Comparison of ENCODE assay signal across 8 cellular contexts in genomic region chr11:61964058-61964940, GRCh38. TPM values are rescaled to one million over a fixed set of nuclear protein-coding genes. Genes with fewer than 3 reads are reported as not detected.
DNase-seq lines count a peak whose midpoint lies in the region; ATAC-seq and TF ChIP-seq lines count a peak whose summit lies in the region.
"Not testable (repeated sequence)": the region's sequence is repeated elsewhere in the genome, so short reads cannot be mapped to it uniquely, and the experiment has no call there.

No MANE protein-coding gene starts in this region.

- H3K36me3 ChIP-seq in iPS-20b (ENCODE audit: insufficient read depth, low read depth, low read length) = peaks cover 36% of the 10 kb centered on the region

- H3K4me1 ChIP-seq in iPS-20b (ENCODE audit: insufficient read depth, low read length) = not testable (repeated sequence)

- peak overlapping the region; percentile 90 for H3K4me3 Mint-ChIP-seq in activated naive CD4-positive, alpha-beta T cell treated with anti-CD3 and anti-CD28 coated beads, Interleukin-2, amount 50 U/mL, for 24 hours
- peak overlapping the region; percentile 95 to 100 (median 95) for H3K4me3 Mint-ChIP-seq in nephron
- H3K4me3 Mint-ChIP-seq in stimulated activated memory B cell treated with anti-CD40 and anti-IgM and Interleukin-4, amounts not matched to agents 10 μg/mL and 1 μg/mL and 100 μg/mL, for 72 hours = peak overlapping the region; percentile 89

- not testable (repeated sequence) for H3K9ac ChIP-seq in iPS-20b (ENCODE audit: low read depth, low read length)

- not testable (repeated sequence) for H3K27me3 ChIP-seq in dorsolateral prefrontal cortex; iPS-20b (ENCODE audit: insufficient read depth, low read length)

- DNase-seq in AG10803 (ENCODE audit: low read depth); HFF-Myc (ENCODE audit: extremely low read depth, low read depth): not testable (repeated sequence)
- DNase-seq in T follicular helper cell (ENCODE audit: low read depth) (peak; percentile 42), dorsolateral prefrontal cortex (peak in 4 of 10 donors; percentile 31 to 43 (median 35))

- peaks cover 18% of the 10 kb centered on the region for H3K36me3 Mint-ChIP-seq in activated naive CD4-positive, alpha-beta T cell treated with anti-CD3 and anti-CD28 coated beads, Interleukin-2, amount 50 U/mL, for 24 hours
- H3K36me3 Mint-ChIP-seq in nephron (ENCODE audit: low read depth) = peaks cover 50% of the 10 kb centered on the region
- H3K36me3 Mint-ChIP-seq in stimulated activated memory B cell treated with anti-CD40 and anti-IgM and Interleukin-4, amounts not matched to agents 10 μg/mL and 1 μg/mL and 100 μg/mL, for 72 hours = peaks cover 31% of the 10 kb centered on the region

- not testable (repeated sequence) for H3K27me3 Mint-ChIP-seq in activated naive CD4-positive, alpha-beta T cell treated with anti-CD3 and anti-CD28 coated beads, Interleukin-2, amount 50 U/mL, for 24 hours; nephron (ENCODE audit: low read depth); stimulated activated memory B cell treated with anti-CD40 and anti-IgM and Interleukin-4, amounts not matched to agents 10 μg/mL and 1 μg/mL and 100 μg/mL, for 72 hours

- H3K9me3 Mint-ChIP-seq in activated naive CD4-positive, alpha-beta T cell treated with anti-CD3 and anti-CD28 coated beads, Interleukin-2, amount 50 U/mL, for 24 hours; nephron; stimulated activated memory B cell treated with anti-CD40 and anti-IgM and Interleukin-4, amounts not matched to agents 10 μg/mL and 1 μg/mL and 100 μg/mL, for 72 hours: not testable (repeated sequence)

- H3K4me3 ChIP-seq in AG10803 (ENCODE audit: low read length) = peak overlapping the region; percentile 83
- H3K4me3 ChIP-seq in HFF-Myc (replicated peaks; ENCODE audit: low read depth, low read length) = peak overlapping the region; percentile 99; the same call in 1 of the 2 replicates
- peak overlapping the region; percentile 56 to 100 (median 96) for H3K4me3 ChIP-seq in dorsolateral prefrontal cortex
- H3K4me3 ChIP-seq in iPS-20b (ENCODE audit: low read length) = 0 out of 2 replicates have a peak overlapping the region, but pooled peaks have one; percentile 100

- ATAC-seq in stimulated activated memory B cell treated with anti-CD40 and anti-IgM and Interleukin-4, amounts not matched to agents 10 μg/mL and 1 μg/mL and 100 μg/mL, for 72 hours = not testable (repeated sequence)

- not testable (repeated sequence) for H3K9me3 ChIP-seq in iPS-20b (ENCODE audit: insufficient read depth, low read depth, low read length)

- peak overlapping the region in 58 of 59 donors; percentile 85 to 100 (median 99) for H3K27ac ChIP-seq in dorsolateral prefrontal cortex
- H3K27ac ChIP-seq in iPS-20b (ENCODE audit: low read length) = not testable (repeated sequence)

- peak overlapping the region; percentile 79 for H3K27ac Mint-ChIP-seq in activated naive CD4-positive, alpha-beta T cell treated with anti-CD3 and anti-CD28 coated beads, Interleukin-2, amount 50 U/mL, for 24 hours
- H3K27ac Mint-ChIP-seq in nephron = not testable (repeated sequence)
- H3K27ac Mint-ChIP-seq in stimulated activated memory B cell treated with anti-CD40 and anti-IgM and Interleukin-4, amounts not matched to agents 10 μg/mL and 1 μg/mL and 100 μg/mL, for 72 hours = peak overlapping the region; percentile 88

- not testable (repeated sequence) for TF ChIP-seq CTCF in AG10803 (conservative IDR thresholded peaks at IDR 0.05; ENCODE audit: low read length); HFF-Myc (IDR thresholded peaks at IDR 0.05; ENCODE audit: low read depth, low read length, missing control alignments); dorsolateral prefrontal cortex (IDR thresholded peaks at IDR 0.05 in 54 of 56, conservative IDR thresholded peaks at IDR 0.05 in 2 of 56; ENCODE audit: low read depth in 1 of 56, partially characterized antibody in 56 of 56); nephron (IDR thresholded peaks at IDR 0.05; ENCODE audit: unreplicated experiment in 3 of 3)

- intact Hi-C loops in dorsolateral prefrontal cortex (cut with DNase I) = loop anchor here (5.0 kb wide), 1 partner anchor 118 kb away; no protein-coding TSS in a partner anchor

- H3K4me1 Mint-ChIP-seq in activated naive CD4-positive, alpha-beta T cell treated with anti-CD3 and anti-CD28 coated beads, Interleukin-2, amount 50 U/mL, for 24 hours = peaks cover 48% of the 10 kb centered on the region
- H3K4me1 Mint-ChIP-seq in nephron = peaks cover 38% of the 10 kb centered on the region
- peaks cover 58% of the 10 kb centered on the region for H3K4me1 Mint-ChIP-seq in stimulated activated memory B cell treated with anti-CD40 and anti-IgM and Interleukin-4, amounts not matched to agents 10 μg/mL and 1 μg/mL and 100 μg/mL, for 72 hours

RNA-seq across cellular contexts. Expression of gene FTH1, which starts 3.1 kb away (rescaled TPM):
- 1,000 to 10,000 TPM; 2,016 to 5,225 (median 3,057) TPM for total RNA-seq in dorsolateral prefrontal cortex

RNA-seq across cellular contexts. Expression of gene BEST1, which starts 14.1 kb away (rescaled TPM):
- total RNA-seq in dorsolateral prefrontal cortex = 100 to 1,000 TPM in 2 of 120 experiments, 10 to 100 TPM in 118; 10.7 to 176 (median 32.0) TPM

RNA-seq across cellular contexts. Expression of gene RAB3IL1, which starts 46.9 kb away (rescaled TPM):
- total RNA-seq in dorsolateral prefrontal cortex = 10 to 100 TPM in 71 of 120 experiments, 1 to 10 TPM in 49; 5.8 to 23.3 (median 10.7) TPM
